1 cellular context compared by ENCODE assay signal in genomic region chr2:101961287-101962242, GRCh38.
A peak's percentile ranks its signal among the peaks of the same experiment; 100 is the strongest.
TF ChIP-seq lines count a peak whose summit lies in the region.

No MANE protein-coding gene starts in this region.

TF ChIP-seq in HepG2, 621 proteins besides CTCF, POLR2A, EP300 and RAD21 (continued from another document and continues in another):
- TF ChIP-seq, protein P1, sequence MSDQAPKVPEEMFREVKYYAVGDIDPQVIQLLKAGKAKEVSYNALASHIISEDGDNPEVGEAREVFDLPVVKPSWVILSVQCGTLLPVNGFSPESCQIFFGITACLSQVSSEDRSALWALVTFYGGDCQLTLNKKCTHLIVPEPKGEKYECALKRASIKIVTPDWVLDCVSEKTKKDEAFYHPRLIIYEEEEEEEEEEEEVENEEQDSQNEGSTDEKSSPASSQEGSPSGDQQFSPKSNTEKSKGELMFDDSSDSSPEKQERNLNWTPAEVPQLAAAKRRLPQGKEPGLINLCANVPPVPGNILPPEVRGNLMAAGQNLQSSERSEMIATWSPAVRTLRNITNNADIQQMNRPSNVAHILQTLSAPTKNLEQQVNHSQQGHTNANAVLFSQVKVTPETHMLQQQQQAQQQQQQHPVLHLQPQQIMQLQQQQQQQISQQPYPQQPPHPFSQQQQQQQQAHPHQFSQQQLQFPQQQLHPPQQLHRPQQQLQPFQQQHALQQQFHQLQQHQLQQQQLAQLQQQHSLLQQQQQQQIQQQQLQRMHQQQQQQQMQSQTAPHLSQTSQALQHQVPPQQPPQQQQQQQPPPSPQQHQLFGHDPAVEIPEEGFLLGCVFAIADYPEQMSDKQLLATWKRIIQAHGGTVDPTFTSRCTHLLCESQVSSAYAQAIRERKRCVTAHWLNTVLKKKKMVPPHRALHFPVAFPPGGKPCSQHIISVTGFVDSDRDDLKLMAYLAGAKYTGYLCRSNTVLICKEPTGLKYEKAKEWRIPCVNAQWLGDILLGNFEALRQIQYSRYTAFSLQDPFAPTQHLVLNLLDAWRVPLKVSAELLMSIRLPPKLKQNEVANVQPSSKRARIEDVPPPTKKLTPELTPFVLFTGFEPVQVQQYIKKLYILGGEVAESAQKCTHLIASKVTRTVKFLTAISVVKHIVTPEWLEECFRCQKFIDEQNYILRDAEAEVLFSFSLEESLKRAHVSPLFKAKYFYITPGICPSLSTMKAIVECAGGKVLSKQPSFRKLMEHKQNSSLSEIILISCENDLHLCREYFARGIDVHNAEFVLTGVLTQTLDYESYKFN (CRISPR knock-in tag; conservative IDR thresholded peaks at IDR 0.05) = peak; percentile 45
- TF ChIP-seq KLF6 (CRISPR knock-in tag; IDR thresholded peaks at IDR 0.05) = peak; percentile 69; the same call in 1 of the 2 replicates
- TF ChIP-seq ZNF570 (CRISPR knock-in tag; IDR thresholded peaks at IDR 0.05; ENCODE audit: borderline replicate concordance) = 0 out of 2 replicates have a peak, but pooled peaks have one; percentile 55
- peak; percentile 72; the same call in 1 of the 2 replicates for TF ChIP-seq ZBTB8A (CRISPR knock-in tag; IDR thresholded peaks at IDR 0.05; ENCODE audit: borderline replicate concordance, low read depth)
- peak; percentile 30; the same call in 1 of the 2 replicates for TF ChIP-seq SMAD1 (CRISPR knock-in tag; IDR thresholded peaks at IDR 0.05; ENCODE audit: borderline replicate concordance, low read depth)
- peak; percentile 88 for TF ChIP-seq TEF (CRISPR knock-in tag; IDR thresholded peaks at IDR 0.05)
- TF ChIP-seq, protein P2, sequence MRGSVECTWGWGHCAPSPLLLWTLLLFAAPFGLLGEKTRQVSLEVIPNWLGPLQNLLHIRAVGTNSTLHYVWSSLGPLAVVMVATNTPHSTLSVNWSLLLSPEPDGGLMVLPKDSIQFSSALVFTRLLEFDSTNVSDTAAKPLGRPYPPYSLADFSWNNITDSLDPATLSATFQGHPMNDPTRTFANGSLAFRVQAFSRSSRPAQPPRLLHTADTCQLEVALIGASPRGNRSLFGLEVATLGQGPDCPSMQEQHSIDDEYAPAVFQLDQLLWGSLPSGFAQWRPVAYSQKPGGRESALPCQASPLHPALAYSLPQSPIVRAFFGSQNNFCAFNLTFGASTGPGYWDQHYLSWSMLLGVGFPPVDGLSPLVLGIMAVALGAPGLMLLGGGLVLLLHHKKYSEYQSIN (CRISPR knock-in tag; IDR thresholded peaks at IDR 0.05; ENCODE audit: borderline replicate concordance) = no peak
- TF ChIP-seq NCOR1 (IDR thresholded peaks at IDR 0.05; ENCODE audit: borderline replicate concordance, low read length) = peak; percentile 91
- no peak for TF ChIP-seq MTERF4 (CRISPR knock-in tag; IDR thresholded peaks at IDR 0.05)
- TF ChIP-seq, protein P3, sequence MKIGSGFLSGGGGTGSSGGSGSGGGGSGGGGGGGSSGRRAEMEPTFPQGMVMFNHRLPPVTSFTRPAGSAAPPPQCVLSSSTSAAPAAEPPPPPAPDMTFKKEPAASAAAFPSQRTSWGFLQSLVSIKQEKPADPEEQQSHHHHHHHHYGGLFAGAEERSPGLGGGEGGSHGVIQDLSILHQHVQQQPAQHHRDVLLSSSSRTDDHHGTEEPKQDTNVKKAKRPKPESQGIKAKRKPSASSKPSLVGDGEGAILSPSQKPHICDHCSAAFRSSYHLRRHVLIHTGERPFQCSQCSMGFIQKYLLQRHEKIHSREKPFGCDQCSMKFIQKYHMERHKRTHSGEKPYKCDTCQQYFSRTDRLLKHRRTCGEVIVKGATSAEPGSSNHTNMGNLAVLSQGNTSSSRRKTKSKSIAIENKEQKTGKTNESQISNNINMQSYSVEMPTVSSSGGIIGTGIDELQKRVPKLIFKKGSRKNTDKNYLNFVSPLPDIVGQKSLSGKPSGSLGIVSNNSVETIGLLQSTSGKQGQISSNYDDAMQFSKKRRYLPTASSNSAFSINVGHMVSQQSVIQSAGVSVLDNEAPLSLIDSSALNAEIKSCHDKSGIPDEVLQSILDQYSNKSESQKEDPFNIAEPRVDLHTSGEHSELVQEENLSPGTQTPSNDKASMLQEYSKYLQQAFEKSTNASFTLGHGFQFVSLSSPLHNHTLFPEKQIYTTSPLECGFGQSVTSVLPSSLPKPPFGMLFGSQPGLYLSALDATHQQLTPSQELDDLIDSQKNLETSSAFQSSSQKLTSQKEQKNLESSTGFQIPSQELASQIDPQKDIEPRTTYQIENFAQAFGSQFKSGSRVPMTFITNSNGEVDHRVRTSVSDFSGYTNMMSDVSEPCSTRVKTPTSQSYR (CRISPR knock-in tag; IDR thresholded peaks at IDR 0.05; ENCODE audit: borderline replicate concordance) = peak; percentile 93
- TF ChIP-seq, protein P4, sequence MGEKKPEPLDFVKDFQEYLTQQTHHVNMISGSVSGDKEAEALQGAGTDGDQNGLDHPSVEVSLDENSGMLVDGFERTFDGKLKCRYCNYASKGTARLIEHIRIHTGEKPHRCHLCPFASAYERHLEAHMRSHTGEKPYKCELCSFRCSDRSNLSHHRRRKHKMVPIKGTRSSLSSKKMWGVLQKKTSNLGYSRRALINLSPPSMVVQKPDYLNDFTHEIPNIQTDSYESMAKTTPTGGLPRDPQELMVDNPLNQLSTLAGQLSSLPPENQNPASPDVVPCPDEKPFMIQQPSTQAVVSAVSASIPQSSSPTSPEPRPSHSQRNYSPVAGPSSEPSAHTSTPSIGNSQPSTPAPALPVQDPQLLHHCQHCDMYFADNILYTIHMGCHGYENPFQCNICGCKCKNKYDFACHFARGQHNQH (CRISPR knock-in tag; IDR thresholded peaks at IDR 0.05) = peak; percentile 29; the same call in 1 of the 2 replicates
- peak; percentile 76 for TF ChIP-seq IKZF4 (CRISPR knock-in tag; IDR thresholded peaks at IDR 0.05; ENCODE audit: borderline replicate concordance, low read depth, not compliant biosample characterization)
- 0 out of 2 replicates have a peak, but pooled peaks have one; percentile 7 for TF ChIP-seq TCF7 (IDR thresholded peaks at IDR 0.05; ENCODE audit: low read depth)
- no peak for TF ChIP-seq ZNF235 (CRISPR knock-in tag; IDR thresholded peaks at IDR 0.05; ENCODE audit: borderline replicate concordance)
- TF ChIP-seq ZNF224 (CRISPR knock-in tag; IDR thresholded peaks at IDR 0.05) = 0 out of 2 replicates have a peak, but pooled peaks have one; percentile 56
- TF ChIP-seq ISL2 (CRISPR knock-in tag; IDR thresholded peaks at IDR 0.05) = peak; percentile 4; the same call in 1 of the 2 replicates
- TF ChIP-seq TEAD3 (CRISPR knock-in tag; optimal IDR thresholded peaks at IDR 0.05; ENCODE audit: borderline replicate concordance) = peak; percentile 75
- 0 out of 2 replicates have a peak, but pooled peaks have one; percentile 54 for TF ChIP-seq ZNF296 (CRISPR knock-in tag; conservative IDR thresholded peaks at IDR 0.05)
- TF ChIP-seq ZNF121 (CRISPR knock-in tag; IDR thresholded peaks at IDR 0.05) = peak; percentile 7; the same call in 1 of the 2 replicates
- 0 out of 2 replicates have a peak, but pooled peaks have one; percentile 69 for TF ChIP-seq SP140L (CRISPR knock-in tag; IDR thresholded peaks at IDR 0.05; ENCODE audit: borderline replicate concordance)
- peak; percentile 70 for TF ChIP-seq ZNF598 (CRISPR knock-in tag; IDR thresholded peaks at IDR 0.05; ENCODE audit: borderline replicate concordance)
- TF ChIP-seq HNRNPK (IDR thresholded peaks at IDR 0.05; ENCODE audit: low read depth, low read length, poor library complexity, severe bottlenecking) = no peak
- TF ChIP-seq, protein P5, sequence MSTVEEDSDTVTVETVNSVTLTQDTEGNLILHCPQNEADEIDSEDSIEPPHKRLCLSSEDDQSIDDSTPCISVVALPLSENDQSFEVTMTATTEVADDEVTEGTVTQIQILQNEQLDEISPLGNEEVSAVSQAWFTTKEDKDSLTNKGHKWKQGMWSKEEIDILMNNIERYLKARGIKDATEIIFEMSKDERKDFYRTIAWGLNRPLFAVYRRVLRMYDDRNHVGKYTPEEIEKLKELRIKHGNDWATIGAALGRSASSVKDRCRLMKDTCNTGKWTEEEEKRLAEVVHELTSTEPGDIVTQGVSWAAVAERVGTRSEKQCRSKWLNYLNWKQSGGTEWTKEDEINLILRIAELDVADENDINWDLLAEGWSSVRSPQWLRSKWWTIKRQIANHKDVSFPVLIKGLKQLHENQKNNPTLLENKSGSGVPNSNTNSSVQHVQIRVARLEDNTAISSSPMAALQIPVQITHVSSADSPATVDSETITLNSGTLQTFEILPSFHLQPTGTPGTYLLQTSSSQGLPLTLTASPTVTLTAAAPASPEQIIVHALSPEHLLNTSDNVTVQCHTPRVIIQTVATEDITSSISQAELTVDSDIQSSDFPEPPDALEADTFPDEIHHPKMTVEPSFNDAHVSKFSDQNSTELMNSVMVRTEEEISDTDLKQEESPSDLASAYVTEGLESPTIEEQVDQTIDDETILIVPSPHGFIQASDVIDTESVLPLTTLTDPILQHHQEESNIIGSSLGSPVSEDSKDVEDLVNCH (CRISPR knock-in tag; IDR thresholded peaks at IDR 0.05) = no peak
- TF ChIP-seq, protein P6, sequence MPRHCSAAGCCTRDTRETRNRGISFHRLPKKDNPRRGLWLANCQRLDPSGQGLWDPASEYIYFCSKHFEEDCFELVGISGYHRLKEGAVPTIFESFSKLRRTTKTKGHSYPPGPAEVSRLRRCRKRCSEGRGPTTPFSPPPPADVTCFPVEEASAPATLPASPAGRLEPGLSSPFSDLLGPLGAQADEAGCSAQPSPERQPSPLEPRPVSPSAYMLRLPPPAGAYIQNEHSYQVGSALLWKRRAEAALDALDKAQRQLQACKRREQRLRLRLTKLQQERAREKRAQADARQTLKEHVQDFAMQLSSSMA (CRISPR knock-in tag; IDR thresholded peaks at IDR 0.05) = 0 out of 2 replicates have a peak, but pooled peaks have one; percentile 23
- TF ChIP-seq ZNF350 (CRISPR knock-in tag; IDR thresholded peaks at IDR 0.05; ENCODE audit: borderline replicate concordance, low read depth) = peak; percentile 93; the same call in 1 of the 2 replicates
- TF ChIP-seq KLF16 (CRISPR knock-in tag; IDR thresholded peaks at IDR 0.05) = peak in 1 of 2 experiments; percentile 50; a peak in 1 of 4 replicates
- TF ChIP-seq ZNF841 (CRISPR knock-in tag; IDR thresholded peaks at IDR 0.05; ENCODE audit: borderline replicate concordance) = no peak
- peak; percentile 85 for TF ChIP-seq ZNF761 (CRISPR knock-in tag; conservative IDR thresholded peaks at IDR 0.05)
- peak; percentile 80 for TF ChIP-seq HNF1B (CRISPR knock-in tag; IDR thresholded peaks at IDR 0.05)
- no peak for TF ChIP-seq CENPBD1 (CRISPR knock-in tag; IDR thresholded peaks at IDR 0.05; ENCODE audit: borderline replicate concordance, low read depth)
- peak; percentile 45; the same call in 1 of the 2 replicates for TF ChIP-seq RARA (CRISPR knock-in tag; IDR thresholded peaks at IDR 0.05)
- 0 out of 2 replicates have a peak, but pooled peaks have one; percentile 35 for TF ChIP-seq ZSCAN22 (CRISPR knock-in tag; IDR thresholded peaks at IDR 0.05)
- TF ChIP-seq HMG20B (CRISPR knock-in tag; conservative IDR thresholded peaks at IDR 0.05) = peak; percentile 62; the same call in 1 of the 2 replicates
- no peak for TF ChIP-seq ATF1 (CRISPR knock-in tag; IDR thresholded peaks at IDR 0.05)
- TF ChIP-seq, protein P7, sequence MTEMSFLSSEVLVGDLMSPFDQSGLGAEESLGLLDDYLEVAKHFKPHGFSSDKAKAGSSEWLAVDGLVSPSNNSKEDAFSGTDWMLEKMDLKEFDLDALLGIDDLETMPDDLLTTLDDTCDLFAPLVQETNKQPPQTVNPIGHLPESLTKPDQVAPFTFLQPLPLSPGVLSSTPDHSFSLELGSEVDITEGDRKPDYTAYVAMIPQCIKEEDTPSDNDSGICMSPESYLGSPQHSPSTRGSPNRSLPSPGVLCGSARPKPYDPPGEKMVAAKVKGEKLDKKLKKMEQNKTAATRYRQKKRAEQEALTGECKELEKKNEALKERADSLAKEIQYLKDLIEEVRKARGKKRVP (CRISPR knock-in tag; IDR thresholded peaks at IDR 0.05) = peak in 1 of 2 experiments; percentile 94; a peak in 2 of 4 replicates
- TF ChIP-seq ZNF770 (CRISPR knock-in tag; IDR thresholded peaks at IDR 0.05) = 0 out of 2 replicates have a peak, but pooled peaks have one; percentile 20
- TF ChIP-seq AHR (CRISPR knock-in tag; IDR thresholded peaks at IDR 0.05) = 0 out of 2 replicates have a peak, but pooled peaks have one; percentile 22
- TF ChIP-seq ONECUT2 (CRISPR knock-in tag; IDR thresholded peaks at IDR 0.05) = no peak
- peak; percentile 32; the same call in 1 of the 2 replicates for TF ChIP-seq MEIS2 (CRISPR knock-in tag; IDR thresholded peaks at IDR 0.05)
- peak; percentile 47; the same call in 1 of the 2 replicates for TF ChIP-seq SOX5 (CRISPR knock-in tag; IDR thresholded peaks at IDR 0.05; ENCODE audit: borderline replicate concordance)
